ENCODE assay signal across 28 cellular contexts in the genomic region with DNA sequence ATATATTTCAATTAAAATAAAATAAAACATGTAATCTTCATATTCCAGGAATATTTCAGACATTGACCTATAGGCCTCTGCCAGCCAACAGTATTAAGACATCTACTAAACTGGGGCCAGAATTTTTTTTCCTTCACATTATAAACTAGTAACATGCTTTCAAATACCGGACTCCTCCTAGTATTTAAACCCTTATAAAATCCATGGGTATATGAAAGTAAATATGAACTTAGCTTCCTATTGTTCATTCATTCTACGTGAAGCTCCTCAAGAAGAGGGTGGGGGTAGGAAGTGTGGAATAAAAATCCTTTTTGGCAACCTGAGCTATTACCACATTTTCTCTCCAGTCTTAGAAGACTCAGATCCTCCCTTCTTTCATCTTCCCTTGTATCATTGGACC. TPM values are rescaled to one million over a fixed set of nuclear protein-coding genes. Genes with fewer than 3 reads are reported as not detected.
"Had no signal": no experiment of that assay in that cellular context is flagged by ENCODE, and none has a peak within 500 bp of the region (broad histone marks: within the 10 kb centered on the region; RNA-seq: fewer than 3 reads in every experiment).

No MANE protein-coding gene starts in this region.

- H3K27me3 ChIP-seq: ascending aorta, cardiac muscle cell, MG63, SJCRH30 had no signal

- H3K36me3 ChIP-seq: ascending aorta, cardiac muscle cell, SJCRH30 had no signal

- ATAC-seq: activated CD8-positive, alpha-beta T cell treated with anti-CD3 and anti-CD28 coated beads for 36 hours; activated T-cell treated with anti-CD3 and anti-CD28 coated beads, Interleukin-2, amount 50 U/mL, for 72 hours; activated T-helper 17 cell treated with anti-CD3 and anti-CD28 coated beads, Interleukin-2, amount 50 U/mL, for 72 hours had no signal

- H3K9ac ChIP-seq: SK-N-SH had no signal

- H3K4me1 ChIP-seq: SJCRH30 had no signal

- DNase-seq: activated CD4-positive, alpha-beta T cell treated with anti-CD3 and anti-CD28 coated beads, Interleukin-2, amount 10 ng/mL, durations not matched to agents 24 days and 14 days; activated CD4-positive, alpha-beta T cell treated with anti-CD3 and anti-CD28 coated beads, Interleukin-2, amount 50 U/mL, for 4 hours; activated CD8-positive, alpha-beta T cell treated with anti-CD3 and anti-CD28 coated beads for 36 hours; activated effector memory CD4-positive, alpha-beta T cell treated with anti-CD3 and anti-CD28 coated beads, Interleukin-2, amount 50 U/mL, for 16 hours; activated naive CD4-positive, alpha-beta T cell; activated naive CD4-positive, alpha-beta T cell treated with anti-CD3 and anti-CD28 coated beads, Interleukin-2, amount 50 U/mL, for 16 hours; activated naive CD8-positive, alpha-beta T cell treated with anti-CD3 and anti-CD28 coated beads for 36 hours; activated T-cell treated with anti-CD3 and anti-CD28 coated beads, Interleukin-2, amount 50 U/mL, for 1 hour; activated T-cell treated with anti-CD3 and anti-CD28 coated beads, Interleukin-2, amount 50 U/mL, for 72 hours; amniotic stem cell; Kasumi-1; KBM-7; MG63; MV-4-11; NCI-H1092; NCI-H1436 treated with DMSO at 0.1 percent for 48 hours; NCI-H1694 treated with DMSO at 0.1 percent for 48 hours; NCI-H2029; NCI-H345; NCI-H524 treated with DMSO at 0.1 percent for 48 hours; NK-92 treated with Interleukin-12 subunit alpha and Interleukin-12 subunit beta, amount 100 ng/mL, for 24 hours; SHP77; SJCRH30; SK-N-SH had no signal

- H3K27ac ChIP-seq: ascending aorta, cardiac muscle cell, SJCRH30 had no signal

- H3K4me3 ChIP-seq: ascending aorta, cardiac muscle cell, MG63, SJCRH30 had no signal

- H3K9me3 ChIP-seq: ascending aorta, SJCRH30, SK-N-SH had no signal

RNA-seq across cellular contexts. Expression of gene SEMA5A, which starts 16.4 kb away (rescaled TPM):
- total RNA-seq: activated CD4-positive, alpha-beta T cell treated with anti-CD3 and anti-CD28 coated beads, Interleukin-2, amount 10 ng/mL, durations not matched to agents 24 days and 14 days; activated CD8-positive, alpha-beta memory T cell treated with anti-CD3 and anti-CD28 coated beads for 36 hours; activated CD8-positive, alpha-beta T cell treated with anti-CD3 and anti-CD28 coated beads for 36 hours; activated naive CD8-positive, alpha-beta T cell treated with anti-CD3 and anti-CD28 coated beads for 36 hours; activated T-helper 17 cell treated with anti-CD3 and anti-CD28 coated beads, Interleukin-2, amount 50 U/mL, for 72 hours; SJCRH30 had no signal
